9 cellular contexts compared by ENCODE assay signal in the genomic region with DNA sequence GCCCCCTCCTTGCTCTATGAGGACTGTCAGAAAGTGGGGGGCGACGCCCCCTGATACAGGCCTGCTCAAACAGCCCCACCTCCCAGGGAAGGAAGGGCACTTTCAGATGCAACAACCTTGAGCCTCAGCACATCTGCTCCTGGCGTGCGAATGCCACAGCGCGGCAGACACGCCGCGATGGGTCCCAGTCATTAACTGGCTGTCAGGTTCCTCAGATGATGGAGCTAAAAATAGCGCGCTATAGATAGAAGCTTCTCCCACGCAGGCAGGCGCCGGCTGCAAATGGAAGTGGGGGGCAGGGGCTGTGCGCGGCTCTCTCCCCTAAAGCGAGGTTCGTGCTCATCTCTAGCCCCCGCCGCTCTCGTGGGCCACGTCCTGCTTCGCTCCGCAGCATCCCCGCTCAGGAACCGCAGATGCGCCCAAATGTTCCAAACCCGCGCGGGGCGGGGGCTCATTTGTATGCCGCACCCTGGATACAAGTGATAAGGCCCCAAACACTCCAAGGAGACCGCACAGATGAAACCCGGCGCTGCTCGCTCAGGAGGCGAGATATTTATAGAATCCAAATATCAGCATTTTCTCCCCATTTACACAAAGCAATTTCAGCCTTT. TPM values are rescaled to one million over a fixed set of nuclear protein-coding genes. Genes with fewer than 3 reads are reported as not detected.
DNase-seq lines count a peak whose midpoint lies in the region; ATAC-seq and TF ChIP-seq lines count a peak whose summit lies in the region.
"Had no signal": no experiment of that assay in that cellular context is flagged by ENCODE, and none has a peak within 500 bp of the region (broad histone marks: within the 10 kb centered on the region; RNA-seq: fewer than 3 reads in every experiment).

No MANE protein-coding gene starts in this region.

- peaks cover 13% of the 10 kb centered on the region for H3F3A ChIP-seq in MM.1S (ENCODE audit: insufficient read depth, low read length)

- H3K36me3 ChIP-seq in MM.1S (replicated peaks; ENCODE audit: insufficient read depth, low read length) (no peaks in the 10 kb centered on the region), esophagus squamous epithelium (no peaks in the 10 kb centered on the region), Karpas-422 (ENCODE audit: insufficient read depth, low read length) (no peaks in the 10 kb centered on the region)

- DNase-seq in NCI-H82 (lab: John Stamatoyannopoulos, UW) (peak; percentile 22), NCI-H82 treated with DMSO at 0.1 percent for 48 hours (lab: John Stamatoyannopoulos, UW; ENCODE audit: unreplicated experiment) (no peak), MM.1S (peak; percentile 67), esophagus squamous epithelium (lab: John Stamatoyannopoulos, UW) (no peak), midbrain (lab: John Stamatoyannopoulos, UW) (no peak), Karpas-422 (no peak), COLO668 (lab: John Stamatoyannopoulos, UW; ENCODE audit: unreplicated experiment) (no peak)
- peak; percentile 9 for DNase-seq in stimulated activated naive CD8-positive, alpha-beta T cell treated with anti-CD3 and anti-CD28 coated beads, Interleukin-15, Interleukin-2, amounts not matched to agents 100 U/mL and 50 U/mL, for 24 hours

- no peaks in the 10 kb centered on the region for H3K9me2 ChIP-seq in MM.1S (replicated peaks; ENCODE audit: insufficient read depth, low read length)
- no peaks in the 10 kb centered on the region for H3K9me2 ChIP-seq in Karpas-422 (replicated peaks; ENCODE audit: insufficient read depth, low read length)

- H3K4me3 ChIP-seq in MM.1S (ENCODE audit: low read length) (peak overlapping the region; percentile 61), esophagus squamous epithelium (peak overlapping the region in 3 of 4 donors; percentile 25 to 43 (median 27)), Karpas-422 (ENCODE audit: low read length) (no peak overlapping the region)

- H3K9me3 ChIP-seq in MM.1S (replicated peaks; ENCODE audit: insufficient read depth, low read length): no peaks in the 10 kb centered on the region
- peaks cover 0 to 6% (median 4%) of the 10 kb centered on the region in 3 donors for H3K9me3 ChIP-seq in esophagus squamous epithelium
- no peaks in the 10 kb centered on the region for H3K9me3 ChIP-seq in Karpas-422 (ENCODE audit: low read length)

- H2AFZ ChIP-seq in MM.1S (ENCODE audit: low read length): peak overlapping the region; percentile 96
- H2AFZ ChIP-seq in Karpas-422 (ENCODE audit: low read length): no peak overlapping the region

- H3K4me2 ChIP-seq in MM.1S (ENCODE audit: low read depth, low read length): peak overlapping the region; percentile 85
- H3K4me2 ChIP-seq in Karpas-422 (ENCODE audit: low read depth, low read length, poor library complexity, severe bottlenecking): no peak overlapping the region

- intact Hi-C loops in esophagus squamous epithelium (cut with DNase I): no loop called here

- H3K9ac ChIP-seq in MM.1S (ENCODE audit: low read length) (peak overlapping the region; percentile 59), Karpas-422 (ENCODE audit: low read length) (no peak overlapping the region)

- H3K27ac ChIP-seq in MM.1S (ENCODE audit: low read length) (peak overlapping the region; percentile 71), esophagus squamous epithelium (no peak overlapping the region), Karpas-422 (ENCODE audit: low read length) (no peak overlapping the region)

- H3K27me3 ChIP-seq in MM.1S (replicated peaks; ENCODE audit: insufficient read depth, low read length) (no peaks in the 10 kb centered on the region), esophagus squamous epithelium (peaks cover 0 to 26% (median 0%) of the 10 kb centered on the region in 4 donors), Karpas-422 (ENCODE audit: low read length) (no peaks in the 10 kb centered on the region)

- H4K20me1 ChIP-seq in MM.1S (ENCODE audit: insufficient read depth, low read length) (no peaks in the 10 kb centered on the region), Karpas-422 (ENCODE audit: insufficient read depth, low read depth, low read length) (no peaks in the 10 kb centered on the region)

- WGBS in esophagus squamous epithelium, 2 donors: 37 to 51% methylated on average over 7 to 32 of the region's 37 CpGs

- ATAC-seq in stimulated activated naive CD8-positive, alpha-beta T cell treated with anti-CD3 and anti-CD28 coated beads, Interleukin-15, Interleukin-2, amounts not matched to agents 100 U/mL and 50 U/mL, for 24 hours: peak; percentile 42

- H3K4me1 ChIP-seq in MM.1S (ENCODE audit: low read length): peaks cover 16% of the 10 kb centered on the region
- H3K4me1 ChIP-seq in esophagus squamous epithelium: peaks cover 0 to 10% (median 8%) of the 10 kb centered on the region in 3 donors
- no peaks in the 10 kb centered on the region for H3K4me1 ChIP-seq in Karpas-422 (ENCODE audit: low read length)

- H3K79me2 ChIP-seq in MM.1S (ENCODE audit: low read length) (no peaks in the 10 kb centered on the region), Karpas-422 (ENCODE audit: low read length) (no peaks in the 10 kb centered on the region)

- TF ChIP-seq CTCF in MM.1S (IDR thresholded peaks at IDR 0.05; ENCODE audit: low read length) (no peak), esophagus squamous epithelium (IDR thresholded peaks at IDR 0.05) (no peak)

- TF ChIP-seq POLR2A in esophagus squamous epithelium (IDR thresholded peaks at IDR 0.05): no peak

RNA-seq across cellular contexts. Expression of a gene that starts 57.7 kb away (rescaled TPM):
- 1 to 10 TPM in 1 of 4 donors, under 1 TPM in 2, not detected in 1; 0.04 to 3.8 (median 0.57) TPM for total RNA-seq in esophagus squamous epithelium
- not detected in 2 replicates for total RNA-seq in Karpas-422 (2014; rRNA removed; shearing (Covaris generic); ENCODE audit: low replicate concordance)
- total RNA-seq: mononuclear cell had no signal

Comparison
In these comparisons a context has a peak if more than half of its experiments do, and no peak if none do; other contexts are left out.
1. DNase-seq: peak in NCI-H82 (single experiment), MM.1S (single experiment) and stimulated activated naive CD8-positive, alpha-beta T cell treated with anti-CD3 and anti-CD28 coated beads, Interleukin-15, Interleukin-2, amounts not matched to agents 100 U/mL and 50 U/mL, for 24 hours (single experiment); none in NCI-H82 treated with DMSO at 0.1 percent for 48 hours (single experiment), esophagus squamous epithelium (single experiment), midbrain (single experiment), Karpas-422 (single experiment) and COLO668 (single experiment).